Comparison of ENCODE assay signal across 27 cellular contexts in genomic region chr3:126459111-126459762, GRCh38. TPM values are rescaled to one million over a fixed set of nuclear protein-coding genes. Genes with fewer than 3 reads are reported as not detected.
DNase-seq lines count a peak whose midpoint lies in the region; ATAC-seq and TF ChIP-seq lines count a peak whose summit lies in the region.
"Had no signal": no experiment of that assay in that cellular context is flagged by ENCODE, and none has a peak within 500 bp of the region (broad histone marks: within the 10 kb centered on the region; RNA-seq: fewer than 3 reads in every experiment).

No MANE protein-coding gene starts in this region.

- H3K9me3 ChIP-seq in A673 (ENCODE audit: low read depth, low read length, poor library complexity, severe bottlenecking) = no peaks in the 10 kb centered on the region
- no peaks in the 10 kb centered on the region for H3K9me3 ChIP-seq in BE2C
- H3K9me3 ChIP-seq: BLaER1, SJSA1 had no signal

- DNase-seq in A673 (ENCODE audit: low spot score) = no peak
- DNase-seq in BE2C = peak; percentile 1
- peak; percentile 90 for DNase-seq in left lobe of liver (ENCODE audit: low spot score)
- peak; percentile 22 for DNase-seq in sciatic nerve (ENCODE audit: low spot score)
- DNase-seq in amniotic stem cell (lab: John Stamatoyannopoulos, UW) = no peak
- no peak for DNase-seq in stimulated activated CD4-positive, alpha-beta T cell treated with anti-CD3 and anti-CD28 coated beads, Interleukin-15, amount 100 ng/mL, for 24 hours
- no peak for DNase-seq in DMS79 (lab: John Stamatoyannopoulos, UW)
- no peak for DNase-seq in Ammon's horn (ENCODE audit: low spot score)
- DNase-seq: GM23248; H7; HFFc6; IMR-90; KG1; MM.1S; NCI-H2029; NCI-H446 treated with DMSO at 0.1 percent for 48 hours; NCI-H526; NCI-H82; NK-92 treated with Interleukin-12 subunit alpha and Interleukin-12 subunit beta, amount 100 ng/mL, for 24 hours; PC-9; Right ventricle myocardium superior had no signal

- no peak overlapping the region for H3K27ac ChIP-seq in A673 (ENCODE audit: low read depth, low read length, poor library complexity, severe bottlenecking)
- H3K27ac ChIP-seq: BLaER1, GM23248, PC-9, SJSA1 had no signal

- H3K4me3 ChIP-seq in A673 (ENCODE audit: low read depth, low read length, poor library complexity, severe bottlenecking) = no peak overlapping the region
- H3K4me3 ChIP-seq in BE2C (ENCODE audit: low read depth, low read length) = no peak overlapping the region
- H3K4me3 ChIP-seq: BLaER1, GM23248, PC-9, SJSA1 had no signal

- BruUV-seq in A673 (replicated peaks; lab: Mats Ljungman, UMichigan) = TSS peak; percentile 7

- no peaks in the 10 kb centered on the region for H3K4me1 ChIP-seq in A673 (ENCODE audit: insufficient read depth, low read length, poor library complexity, severe bottlenecking)
- no peaks in the 10 kb centered on the region for H3K4me1 ChIP-seq in BE2C
- H3K4me1 ChIP-seq: BLaER1, SJSA1 had no signal

- ATAC-seq in left lobe of liver = peak; percentile 86
- no peak for ATAC-seq in sciatic nerve

- intact Hi-C loops in A673 (cut with micrococcal nuclease; ENCODE audit: unreplicated experiment) (no loop called here), sciatic nerve (cut with DNase I) (no loop called here)

- CTCF ChIA-PET in A673 (lab: Charles Lee) = no interaction called here

- no peaks in the 10 kb centered on the region for H3K27me3 ChIP-seq in A673 (replicated peaks; ENCODE audit: insufficient read depth, low read depth, low read length, poor library complexity)
- H3K27me3 ChIP-seq in BE2C = no peaks in the 10 kb centered on the region
- H3K27me3 ChIP-seq: BLaER1, SJSA1 had no signal

- H3K36me3 ChIP-seq in A673 (ENCODE audit: insufficient read depth, low read length, poor library complexity, severe bottlenecking) (peaks cover 94% of the 10 kb centered on the region), BE2C (peaks cover 54% of the 10 kb centered on the region)

- TF ChIP-seq CTCF in A673 (conservative IDR thresholded peaks at IDR 0.05; ENCODE audit: low read depth, low read length) (no peak), BE2C (IDR thresholded peaks at IDR 0.05; ENCODE audit: low read depth, low read length) (no peak)

- POLR2A ChIA-PET in A673 (lab: Charles Lee; ENCODE audit: low non-redundant PET) = no interaction called here

RNA-seq across cellular contexts. Expression of gene ZXDC, which starts 16.5 kb away (rescaled TPM):
- total RNA-seq in A673 (2021) (61.1 and 63.2 TPM in 2 replicates), left lobe of liver (21.5 TPM), sciatic nerve (39.7 TPM)
- polyA plus RNA-seq in BE2C (2012; ENCODE audit: insufficient read depth, insufficient read length, low read depth) = 27.0 TPM

RNA-seq across cellular contexts. Expression of gene UROC1, which starts 58.3 kb away (rescaled TPM):
- not detected in 2 replicates for total RNA-seq in A673 (2021)
- not detected for polyA plus RNA-seq in BE2C (2012; ENCODE audit: insufficient read depth, insufficient read length, low read depth)
- 112 TPM for total RNA-seq in left lobe of liver
- not detected for total RNA-seq in sciatic nerve
- total RNA-seq: CD4-positive, alpha-beta T cell; Daoy; G401; GM23248; H7; HFFc6; IMR-90; PC-9; Right ventricle myocardium superior; RPMI7951; SJSA1 had no signal
- polyA plus RNA-seq: GM23248, IMR-90 had no signal

Comparison
In these comparisons a context has a peak if more than half of its experiments do, and no peak if none do; other contexts are left out.
1. DNase-seq: peak in BE2C (single experiment), left lobe of liver (single experiment) and sciatic nerve (single experiment); none in A673 (single experiment), amniotic stem cell (single experiment), stimulated activated CD4-positive, alpha-beta T cell treated with anti-CD3 and anti-CD28 coated beads, Interleukin-15, amount 100 ng/mL, for 24 hours (single experiment), DMS79 (single experiment) and Ammon's horn (single experiment).
2. RNA of gene UROC1, which starts 58.3 kb away (total RNA-seq): 112 TPM in left lobe of liver (single experiment); not detected in A673 and not detected in sciatic nerve (single experiment); every median in the first group is over 100 times any median in the second.